In the genomic region with DNA sequence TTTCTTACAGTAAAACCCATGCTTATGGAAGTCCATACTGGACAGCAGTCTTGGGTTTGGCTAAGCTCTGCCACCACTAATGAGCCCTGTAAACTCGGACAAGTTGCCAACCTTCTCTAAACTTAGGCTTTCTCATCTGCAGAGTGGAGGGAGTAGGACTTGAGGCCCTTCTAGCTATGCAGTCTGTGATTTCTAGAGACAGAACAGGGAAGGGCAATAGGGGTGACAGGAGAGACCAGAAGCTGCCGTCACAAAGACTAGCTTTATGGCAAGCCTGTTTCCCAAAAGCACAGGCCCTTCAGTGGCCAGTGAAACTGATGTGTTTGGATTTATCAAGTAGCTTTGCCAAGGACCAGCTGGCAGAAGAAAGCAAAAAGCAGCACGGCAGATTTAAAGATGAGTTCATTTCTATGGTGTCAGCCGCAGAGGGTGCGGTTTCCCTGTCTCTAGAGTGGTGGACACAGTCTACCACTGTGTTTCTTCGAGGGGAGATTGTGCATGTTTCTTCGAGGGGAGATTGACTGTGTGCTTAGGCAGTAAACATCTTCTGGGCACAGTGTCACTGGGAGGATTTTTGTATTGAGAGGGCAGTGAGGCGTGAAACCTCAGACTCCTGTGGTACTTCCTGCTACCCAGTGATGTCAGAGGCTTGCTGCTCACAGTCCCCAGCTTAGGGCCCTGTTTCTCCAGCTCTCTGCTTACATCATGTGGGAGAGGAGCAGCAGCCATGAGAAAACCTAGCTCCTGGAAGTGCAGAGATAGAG, we compare ENCODE assay signal across 8 cellular contexts.
DNase-seq lines count a peak whose midpoint lies in the region; ATAC-seq, FAIRE-seq and TF ChIP-seq lines count a peak whose summit lies in the region.

No MANE protein-coding gene starts in this region.

- WGBS in A549 (ENCODE audit: missing lambda C conversion rate), result 75% methylated on average over 8 of the region's 8 CpGs
- no CpG with 5 or more reads among the region's 8 CpGs for WGBS in neuronal stem cell (ENCODE audit: extremely low coverage in 2 of 2, insufficient read length in 2 of 2, insufficient replicate concordance in 1 of 2), 2 donors

- no peak overlapping the region for H4K91ac ChIP-seq in neuronal stem cell (ENCODE audit: low read depth, low read length, poor library complexity)

- H4K8ac ChIP-seq in neuronal stem cell (ENCODE audit: low read depth, low read length), result no peak overlapping the region

- no peak for TF ChIP-seq EP300 in A549 (IDR thresholded peaks at IDR 0.05)

- H3K36me3 ChIP-seq in neuronal stem cell (replicated peaks in 1 of 2; ENCODE audit: control insufficient read depth in 2 of 2, insufficient read depth in 2 of 2, low read length in 2 of 2), result no peaks in the 10 kb centered on the region

- H3K23ac ChIP-seq in neuronal stem cell (ENCODE audit: low read depth, low read length, poor library complexity), result no peak overlapping the region

- H2BK15ac ChIP-seq in neuronal stem cell (ENCODE audit: low read length), result no peak overlapping the region

- DNase-seq in A549 (ENCODE audit: low read depth in 1 of 2, low spot score in 1 of 2) (peak in 1 of 2 experiments; percentile 18), NCI-H226 (peak; percentile 53), dorsolateral prefrontal cortex (peak in 5 of 10 donors; percentile 14 to 69 (median 32)), neuronal stem cell (ENCODE audit: low spot score) (no peak), Kasumi-1 (lab: John Stamatoyannopoulos, UW) (no peak), NCI-H1048 (lab: John Stamatoyannopoulos, UW) (no peak)

- no peak overlapping the region for H2BK12ac ChIP-seq in neuronal stem cell (ENCODE audit: low read length)

- TF ChIP-seq POLR2A in A549 (IDR thresholded peaks at IDR 0.05; ENCODE audit: low read length), result no peak

- POLR2A ChIA-PET in A549 (lab: Yijun Ruan, JAX), result no interaction called here

- no peak overlapping the region for H3K14ac ChIP-seq in neuronal stem cell (ENCODE audit: low read length)

- H3K4me2 ChIP-seq in A549 (no peak overlapping the region), neuronal stem cell (ENCODE audit: insufficient read depth, low read length, poor library complexity, severe bottlenecking) (no peak overlapping the region)

- no peak overlapping the region for H2BK120ac ChIP-seq in neuronal stem cell (ENCODE audit: low read depth, low read length)

- TF ChIP-seq CTCF in A549 (IDR thresholded peaks at IDR 0.05), result no peak
- no peak for TF ChIP-seq CTCF in dorsolateral prefrontal cortex (IDR thresholded peaks at IDR 0.05 in 54 of 56, conservative IDR thresholded peaks at IDR 0.05 in 2 of 56; ENCODE audit: low read depth in 1 of 56, partially characterized antibody in 56 of 56)

- H3K27ac ChIP-seq in A549 (0 out of 6 replicates have a peak overlapping the region, but pooled peaks of 1 of the 2 experiments have one; percentile 14), dorsolateral prefrontal cortex (peak overlapping the region in 58 of 59 donors; percentile 6 to 89 (median 71)), neuronal stem cell (replicated peaks; ENCODE audit: low read length) (no peak overlapping the region)

- peak; percentile 50 to 61; a peak in 5 of 6 replicates for ATAC-seq in A549
- peak; percentile 97 for ATAC-seq in GM18508 (IDR thresholded peaks at IDR 0.05; ENCODE audit: insufficient read depth, unreplicated experiment)
- peak; percentile 93 for ATAC-seq in HG02870 (IDR thresholded peaks at IDR 0.05; ENCODE audit: unreplicated experiment)

- no peak for TF ChIP-seq RAD21 in A549 (conservative IDR thresholded peaks at IDR 0.05 in 1 of 2, IDR thresholded peaks at IDR 0.05 in 1 of 2)

- H3K79me1 ChIP-seq in neuronal stem cell (ENCODE audit: low read depth, low read length), result no peaks in the 10 kb centered on the region

- H3K4me3 ChIP-seq in A549 (no peak overlapping the region), dorsolateral prefrontal cortex (peak overlapping the region in 6 of 59 donors; percentile 13 to 22 (median 16)), neuronal stem cell (ENCODE audit: low read length in 2 of 2) (no peak overlapping the region)

- no peak overlapping the region for H2AK5ac ChIP-seq in neuronal stem cell (ENCODE audit: low read depth, low read length)

- H3K4me1 ChIP-seq in A549 (peaks cover 21% of the 10 kb centered on the region), neuronal stem cell (ENCODE audit: control insufficient read depth in 2 of 2, insufficient read depth in 1 of 2, low read depth in 1 of 2, low read length in 2 of 2) (peaks cover 6 to 9% of the 10 kb centered on the region in 2 donors)

- peak overlapping the region; percentile 65 for H2AFZ ChIP-seq in neuronal stem cell (ENCODE audit: low read length)

- no peak overlapping the region for H3K9ac ChIP-seq in neuronal stem cell (ENCODE audit: low read depth, low read length, poor library complexity)

- H2BK5ac ChIP-seq in neuronal stem cell (ENCODE audit: low read length), result no peak overlapping the region

- H3K9me3 ChIP-seq in A549 (no peaks in the 10 kb centered on the region), neuronal stem cell (replicated peaks in 1 of 2; ENCODE audit: control insufficient read depth in 2 of 2, insufficient read depth in 1 of 2, low read depth in 1 of 2, low read length in 2 of 2) (peaks cover 0 to 3% of the 10 kb centered on the region in 2 donors)

- H3K27me3 ChIP-seq in dorsolateral prefrontal cortex (peaks cover 0 to 3% (median 0%) of the 10 kb centered on the region in 45 donors), neuronal stem cell (ENCODE audit: control insufficient read depth in 3 of 3, insufficient read depth in 3 of 3, low read depth in 1 of 3, low read length in 3 of 3) (no peaks in the 10 kb centered on the region)

- intact Hi-C loops in dorsolateral prefrontal cortex (cut with DNase I), result no loop called here

- H3K4ac ChIP-seq in neuronal stem cell (ENCODE audit: low read length), result no peak overlapping the region

- CTCF ChIA-PET in A549 (lab: Yijun Ruan, JAX), result no interaction called here

- FAIRE-seq in A549 (lab: Jason Lieb, UNC), result no peak

- H3K18ac ChIP-seq in neuronal stem cell (ENCODE audit: low read length), result no peak overlapping the region

TF ChIP-seq in A549, 52 proteins besides CTCF, POLR2A, EP300 and RAD21:
- TF ChIP-seq TP53 (CRISPR knock-in tag; IDR thresholded peaks at IDR 0.05), result no peak
- no peak for TF ChIP-seq HOXA7 (CRISPR knock-in tag; IDR thresholded peaks at IDR 0.05)
- TF ChIP-seq ESRRA (IDR thresholded peaks at IDR 0.05; ENCODE audit: borderline replicate concordance, low read length), result no peak
TF ChIP-seq in A549: peak in this region for 0.
